Comparison of ENCODE assay signal across 22 cellular contexts in the genomic region with DNA sequence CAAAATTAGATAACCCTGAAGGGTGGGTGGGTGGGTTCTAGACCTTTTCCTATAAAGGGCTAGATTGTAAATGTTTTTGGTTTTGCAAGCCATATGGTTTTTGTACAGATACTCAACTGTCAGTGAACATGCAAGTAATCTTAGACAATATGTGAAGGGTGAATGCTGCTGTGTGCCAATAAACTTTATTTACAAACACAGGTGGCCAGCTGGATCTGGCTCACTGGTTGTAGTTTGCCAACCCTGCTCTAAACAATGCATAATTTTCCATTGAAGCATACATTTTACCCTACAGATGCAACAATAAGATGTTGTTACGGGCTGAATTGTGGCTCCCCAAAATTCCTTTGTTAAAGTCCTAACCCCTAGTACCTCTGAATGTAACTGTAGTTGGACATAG.
"Had no signal": no experiment of that assay in that cellular context is flagged by ENCODE, and none has a peak within 500 bp of the region (broad histone marks: within the 10 kb centered on the region; RNA-seq: fewer than 3 reads in every experiment).

No MANE protein-coding gene starts in this region.

- H3K27ac Mint-ChIP-seq: activated CD4-positive, alpha-beta T cell treated with anti-CD3 and anti-CD28 coated beads, Interleukin-2, amount 10 ng/mL, durations not matched to agents 7 days and 5 days; activated naive CD4-positive, alpha-beta T cell treated with anti-CD3 and anti-CD28 coated beads, Interleukin-2, amount 50 U/mL, for 72 hours; activated T-cell treated with anti-CD3 and anti-CD28 coated beads, Interleukin-2, amount 50 U/mL, for 24 hours; WTC11 had no signal

- ATAC-seq: activated naive CD4-positive, alpha-beta T cell treated with anti-CD3 and anti-CD28 coated beads, Interleukin-2, amount 50 U/mL, for 72 hours; left ventricle myocardium superior; pancreas; stimulated activated naive CD8-positive, alpha-beta T cell treated with anti-CD3 and anti-CD28 coated beads, Interleukin-15, Interleukin-2, amounts not matched to agents 100 U/mL and 50 U/mL, for 24 hours; T-helper 17 cell; WTC11 had no signal

- H3K9me3 ChIP-seq: esophagus squamous epithelium, pancreas, right atrium auricular region, thyroid gland, upper lobe of left lung had no signal

- H3K4me3 ChIP-seq: esophagus squamous epithelium, pancreas, right atrium auricular region, thyroid gland, upper lobe of left lung had no signal

- H3K36me3 Mint-ChIP-seq: WTC11 had no signal

- H3K27me3 ChIP-seq: esophagus squamous epithelium, pancreas, right atrium auricular region, thyroid gland, upper lobe of left lung had no signal

- H3K27ac ChIP-seq: pancreas, thyroid gland, upper lobe of left lung had no signal

- H3K4me3 Mint-ChIP-seq: activated CD4-positive, alpha-beta memory T cell treated with anti-CD3 and anti-CD28 coated beads, Interleukin-2, amount 10 ng/mL, durations not matched to agents 7 days and 5 days; activated CD4-positive, alpha-beta T cell treated with anti-CD3 and anti-CD28 coated beads, Interleukin-2, amount 10 ng/mL, durations not matched to agents 7 days and 5 days; activated T-cell treated with anti-CD3 and anti-CD28 coated beads, Interleukin-2, amount 50 U/mL, for 24 hours; central memory CD8-positive, alpha-beta T cell; T-helper 17 cell; WTC11 had no signal

- H3K9me3 Mint-ChIP-seq: activated CD4-positive, alpha-beta memory T cell treated with anti-CD3 and anti-CD28 coated beads, Interleukin-2, amount 10 ng/mL, durations not matched to agents 7 days and 5 days; activated CD4-positive, alpha-beta T cell treated with anti-CD3 and anti-CD28 coated beads, Interleukin-2, amount 10 ng/mL, durations not matched to agents 7 days and 5 days; central memory CD8-positive, alpha-beta T cell; WTC11 had no signal

- DNase-seq: activated CD4-positive, alpha-beta memory T cell treated with anti-CD3 and anti-CD28 coated beads, Interleukin-2, amount 10 ng/mL, durations not matched to agents 7 days and 5 days; activated CD4-positive, alpha-beta T cell treated with anti-CD3 and anti-CD28 coated beads for 1 hour; activated CD4-positive, alpha-beta T cell treated with anti-CD3 and anti-CD28 coated beads, Interleukin-2, amount 10 ng/mL, durations not matched to agents 7 days and 5 days; activated naive CD4-positive, alpha-beta T cell; activated T-cell treated with anti-CD3 and anti-CD28 coated beads, Interleukin-2, amount 50 U/mL, for 24 hours; anterior cingulate cortex; effector CD8-positive, alpha-beta T cell; esophagus squamous epithelium; glutamatergic neuron; left ventricle myocardium superior; mammary epithelial cell; pancreas; stimulated activated CD4-positive, alpha-beta T cell treated with anti-CD3 and anti-CD28 coated beads, Interleukin-2, amount 100 ng/mL, for 48 hours; stimulated activated naive CD8-positive, alpha-beta T cell treated with anti-CD3 and anti-CD28 coated beads, Interleukin-15, Interleukin-2, amounts not matched to agents 100 U/mL and 50 U/mL, for 24 hours; T-helper 17 cell; T1000; thyroid gland; upper lobe of left lung had no signal

- H3K36me3 ChIP-seq: esophagus squamous epithelium, pancreas, right atrium auricular region, thyroid gland, upper lobe of left lung had no signal

- H3K27me3 Mint-ChIP-seq: activated CD4-positive, alpha-beta memory T cell treated with anti-CD3 and anti-CD28 coated beads, Interleukin-2, amount 10 ng/mL, durations not matched to agents 7 days and 5 days; activated CD4-positive, alpha-beta T cell treated with anti-CD3 and anti-CD28 coated beads, Interleukin-2, amount 10 ng/mL, durations not matched to agents 7 days and 5 days; activated T-cell treated with anti-CD3 and anti-CD28 coated beads, Interleukin-2, amount 50 U/mL, for 24 hours had no signal
